Comparison of ENCODE assay signal across 8 cellular contexts in the genomic region with DNA sequence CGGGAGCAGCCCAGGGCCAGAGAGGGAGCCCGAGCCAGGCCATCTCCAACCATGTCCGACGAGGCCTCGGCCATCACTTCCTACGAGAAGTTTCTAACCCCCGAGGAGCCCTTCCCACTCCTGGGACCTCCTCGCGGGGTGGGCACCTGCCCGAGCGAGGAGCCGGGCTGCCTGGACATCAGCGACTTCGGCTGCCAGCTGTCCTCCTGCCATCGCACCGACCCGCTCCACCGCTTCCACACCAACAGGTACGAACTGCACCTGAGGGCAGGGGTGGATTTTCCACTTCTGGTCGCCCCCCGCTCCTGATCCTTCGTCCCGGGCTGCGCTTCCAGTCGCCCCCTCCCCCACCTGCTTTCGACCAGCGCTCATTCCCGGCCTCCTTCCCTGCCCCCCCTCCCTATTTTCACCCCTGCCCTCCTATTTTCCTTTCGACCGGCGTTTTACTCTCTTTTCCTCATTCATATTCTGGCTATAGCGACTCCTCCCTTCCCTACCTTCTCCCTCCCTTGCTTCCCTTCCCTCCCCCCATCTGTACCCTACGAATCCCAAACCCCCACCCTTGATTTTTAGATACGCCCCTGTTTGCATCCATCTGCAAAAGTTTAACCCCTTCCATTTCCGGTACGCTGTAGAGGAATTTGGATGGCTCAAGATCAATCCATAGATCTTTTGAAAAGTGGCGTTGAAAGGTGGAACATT. TPM values are rescaled to one million over a fixed set of nuclear protein-coding genes. Genes with fewer than 3 reads are reported as not detected.
DNase-seq lines count a peak whose midpoint lies in the region; ATAC-seq and TF ChIP-seq lines count a peak whose summit lies in the region.

No MANE protein-coding gene starts in this region.

- H3K4me1 ChIP-seq in SJSA1 (replicated peaks) (0 out of 2 replicates have a peak, but pooled peaks cover 3% of the 10 kb centered on the region), psoas muscle (peaks cover 7% of the 10 kb centered on the region)

- peak overlapping the region; percentile 95 for H3K4me3 ChIP-seq in SJSA1
- peak overlapping the region; percentile 81 for H3K4me3 ChIP-seq in fibroblast of pulmonary artery (replicated peaks; ENCODE audit: low read depth, low read length)
- H3K4me3 ChIP-seq in psoas muscle: peak overlapping the region; percentile 77

- 1 to 33% (median 1%) methylated on average over 16 to 37 of the region's 37 CpGs for WGBS in psoas muscle, 3 donors

- H3K36me3 ChIP-seq in SJSA1: peaks cover 7% of the 10 kb centered on the region; the same call in 1 of the 2 replicates
- H3K36me3 ChIP-seq in psoas muscle (ENCODE audit: insufficient read depth in 1 of 2, low read depth in 1 of 2): no peaks in the 10 kb centered on the region

- intact Hi-C loops in psoas muscle (cut with DNase I): no loop called here

- ATAC-seq in psoas muscle (peak in 2 of 4 donors; percentile 1 to 3), GM18858 (IDR thresholded peaks at IDR 0.05; ENCODE audit: unreplicated experiment) (no peak)

- H3K27me3 ChIP-seq in SJSA1 (replicated peaks) (no peaks in the 10 kb centered on the region), psoas muscle (ENCODE audit: insufficient read depth in 3 of 3, low read length in 2 of 3) (peaks cover 0 to 7% (median 0%) of the 10 kb centered on the region in 3 donors)

- H3K9me3 ChIP-seq in SJSA1 (replicated peaks) (no peaks in the 10 kb centered on the region), psoas muscle (no peaks in the 10 kb centered on the region)

- DNase-seq in NCI-H82 (lab: John Stamatoyannopoulos, UW) (peak; percentile 33), NCI-H82 treated with DMSO at 0.1 percent for 48 hours (lab: John Stamatoyannopoulos, UW; ENCODE audit: unreplicated experiment) (no peak), SJSA1 (ENCODE audit: low read depth in 1 of 2, low spot score in 2 of 2) (no peak), fibroblast of pulmonary artery (ENCODE audit: low read depth) (no peak), psoas muscle (no peak), NOMO-1 treated with DMSO at 0.1 percent for 48 hours (lab: John Stamatoyannopoulos, UW; ENCODE audit: unreplicated experiment) (no peak)
- no peak for DNase-seq in effector CD8-positive, alpha-beta T cell (lab: John Stamatoyannopoulos, UW)

- TF ChIP-seq CTCF in fibroblast of pulmonary artery (IDR thresholded peaks at IDR 0.05; ENCODE audit: low read length, missing control alignments): no peak
- no peak for TF ChIP-seq CTCF in psoas muscle (IDR thresholded peaks at IDR 0.05)

- peak overlapping the region; percentile 71 for H3K27ac ChIP-seq in SJSA1
- peak overlapping the region; percentile 84 for H3K27ac ChIP-seq in psoas muscle

RNA-seq across cellular contexts. Expression of a gene that starts 0.6 kb away (rescaled TPM):
- total RNA-seq in SJSA1 (2014; rRNA removed; shearing (Covaris generic)): 18.9 and 26.0 TPM in 2 replicates
- 10 to 100 TPM; 12.0 to 17.1 (median 14.6) TPM for total RNA-seq in psoas muscle
- polyA plus RNA-seq in psoas muscle: 10 to 100 TPM in 1 of 3 donors, 1 to 10 TPM in 2; 6.1 to 16.5 (median 7.3) TPM

RNA-seq across cellular contexts. Expression of a gene that starts 10.1 kb away (rescaled TPM):
- 1.9 and 6.2 TPM in 2 replicates for total RNA-seq in SJSA1 (2014; rRNA removed; shearing (Covaris generic))
- total RNA-seq in psoas muscle: 1 to 10 TPM; 4.9 to 8.3 (median 5.1) TPM
- 10 to 100 TPM in 1 of 3 donors, 1 to 10 TPM in 2; 3.2 to 11.0 (median 6.5) TPM for polyA plus RNA-seq in psoas muscle

RNA-seq across cellular contexts. Expression of a gene that starts 54.6 kb away (rescaled TPM):
- total RNA-seq in SJSA1 (2014; rRNA removed; shearing (Covaris generic)): 1.2 and 1.6 TPM in 2 replicates
- under 1 TPM in 2 of 4 donors, not detected in 2; 0.07 to 0.13 TPM for total RNA-seq in psoas muscle
- polyA plus RNA-seq in psoas muscle: under 1 TPM; 0.05 to 0.11 (median 0.08) TPM
